In genomic region chr11:47464479-47464878, GRCh38 we compare ENCODE assay signal across 1 cellular context.
A peak's percentile ranks its signal among the peaks of the same experiment; 100 is the strongest.
TF ChIP-seq lines count a peak whose summit lies in the region.

No MANE protein-coding gene starts in this region.

TF ChIP-seq in HEK293, 187 proteins besides CTCF, POLR2A, EP300 and RAD21 (continued from another document and continues in another):
- TF ChIP-seq PRDM6 (tag by site-specific recombination; IDR thresholded peaks at IDR 0.05) (peak; percentile 50), ZIC2 (tag by site-specific recombination; IDR thresholded peaks at IDR 0.05) (peak; percentile 56), ZNF704 (tag by site-specific recombination; IDR thresholded peaks at IDR 0.05) (no peak), ZSCAN4 (tag by site-specific recombination; IDR thresholded peaks at IDR 0.05) (no peak), ZNF350 (tag by site-specific recombination; IDR thresholded peaks at IDR 0.05) (no peak), ZNF580 (tag by site-specific recombination; IDR thresholded peaks at IDR 0.05) (no peak), ZNF335 (tag by site-specific recombination; conservative IDR thresholded peaks at IDR 0.05) (no peak), ZNF16 (tag by site-specific recombination; IDR thresholded peaks at IDR 0.05; ENCODE audit: low read depth) (no peak), ZBTB10 (tag by site-specific recombination; IDR thresholded peaks at IDR 0.05) (no peak), ZNF837 (tag by site-specific recombination; IDR thresholded peaks at IDR 0.05) (no peak), ZNF664 (tag by site-specific recombination; IDR thresholded peaks at IDR 0.05) (no peak), ZNF560 (tag by site-specific recombination; IDR thresholded peaks at IDR 0.05; ENCODE audit: borderline replicate concordance) (no peak), IKZF3 (tag by site-specific recombination; IDR thresholded peaks at IDR 0.05) (peak; percentile 64; the same call in 1 of the 2 replicates), ZNF610 (tag by site-specific recombination; IDR thresholded peaks at IDR 0.05; ENCODE audit: borderline replicate concordance) (no peak), SP2 (tag by site-specific recombination; IDR thresholded peaks at IDR 0.05) (peak; percentile 45; the same call in 1 of the 2 replicates), ZNF501 (tag by site-specific recombination; IDR thresholded peaks at IDR 0.05) (no peak), ELK4 (IDR thresholded peaks at IDR 0.05; ENCODE audit: borderline replicate concordance, low read depth, low read length) (no peak), ATF2 (tag by site-specific recombination; IDR thresholded peaks at IDR 0.05; ENCODE audit: low read depth) (no peak), ZNF202 (tag by site-specific recombination; IDR thresholded peaks at IDR 0.05; ENCODE audit: borderline replicate concordance) (no peak), YY2 (tag by site-specific recombination; IDR thresholded peaks at IDR 0.05) (no peak), ZSCAN23 (tag by site-specific recombination; IDR thresholded peaks at IDR 0.05) (no peak), ZNF654 (tag by site-specific recombination; IDR thresholded peaks at IDR 0.05; ENCODE audit: low read depth) (no peak), KLF10 (tag by site-specific recombination; IDR thresholded peaks at IDR 0.05) (0 out of 2 replicates have a peak, but pooled peaks have one; percentile 47), AEBP2 (tag by site-specific recombination; IDR thresholded peaks at IDR 0.05; ENCODE audit: borderline replicate concordance) (no peak), ZNF571 (tag by site-specific recombination; IDR thresholded peaks at IDR 0.05) (no peak), ZNF394 (tag by site-specific recombination; IDR thresholded peaks at IDR 0.05; ENCODE audit: borderline replicate concordance) (peak; percentile 41; the same call in 1 of the 2 replicates), KLF16 (tag by site-specific recombination; IDR thresholded peaks at IDR 0.05) (no peak), ZNF645 (tag by site-specific recombination; IDR thresholded peaks at IDR 0.05) (no peak), ZNF280D (tag by site-specific recombination; IDR thresholded peaks at IDR 0.05) (no peak), ZNF521 (tag by site-specific recombination; IDR thresholded peaks at IDR 0.05) (no peak), ZNF549 (tag by site-specific recombination; IDR thresholded peaks at IDR 0.05) (no peak), ZNF266 (tag by site-specific recombination; IDR thresholded peaks at IDR 0.05; ENCODE audit: low read depth) (no peak), REST (tag by site-specific recombination; IDR thresholded peaks at IDR 0.05) (no peak), ZNF121 (tag by site-specific recombination; IDR thresholded peaks at IDR 0.05) (no peak), ZBTB7A (tag by site-specific recombination; IDR thresholded peaks at IDR 0.05; ENCODE audit: low read depth) (no peak), ZBTB1 (tag by site-specific recombination; IDR thresholded peaks at IDR 0.05) (no peak)
